ENCODE assay signal across 1 cellular context in the genomic region with DNA sequence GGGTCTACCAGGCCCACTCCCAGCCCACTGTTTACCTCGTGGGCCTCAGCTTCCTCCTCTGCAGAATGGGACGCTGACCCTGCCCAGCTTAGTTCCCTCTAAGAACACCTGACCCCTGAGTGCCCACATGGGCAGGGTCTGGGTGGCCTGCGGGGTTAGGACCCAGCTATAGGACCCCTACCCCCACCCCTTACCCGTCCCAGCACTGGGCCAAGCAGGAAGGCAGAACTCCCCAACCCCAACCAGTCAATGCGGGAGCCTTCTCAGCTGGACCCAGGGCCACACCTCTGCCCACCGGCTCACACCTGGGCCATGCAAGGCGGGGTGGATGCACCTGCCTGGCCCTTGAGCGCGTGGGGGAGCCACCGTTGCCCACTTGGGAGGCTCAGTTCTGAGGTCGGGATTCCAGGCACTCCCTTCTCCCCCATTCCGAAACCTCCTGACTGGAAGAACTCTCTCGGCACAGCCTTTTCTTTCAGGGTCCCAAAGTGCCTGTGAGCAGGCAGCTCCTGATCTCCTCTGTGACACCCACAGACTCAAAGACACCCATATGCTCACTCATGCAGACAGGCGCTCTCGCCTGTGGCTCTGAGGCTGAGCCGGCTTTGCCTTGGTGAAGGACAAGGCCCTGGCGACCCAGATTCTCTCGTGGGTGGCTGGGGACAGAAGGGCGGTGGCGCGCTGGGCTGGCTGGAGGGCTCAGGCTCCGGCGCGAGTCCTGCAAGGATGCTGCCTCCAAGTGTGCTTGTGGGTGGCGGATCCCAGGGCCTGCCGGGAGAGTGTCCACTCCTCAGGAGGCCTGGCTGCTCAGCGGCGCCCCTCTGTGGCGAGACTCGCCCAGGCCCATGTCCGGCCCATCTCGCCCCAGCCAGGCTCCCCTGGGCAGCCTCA.
TF ChIP-seq lines count a peak whose summit lies in the region.

No MANE protein-coding gene starts in this region.

TF ChIP-seq in SK-N-SH, 30 proteins besides CTCF, POLR2A, EP300 and RAD21:
- TF ChIP-seq ELF1 (IDR thresholded peaks at IDR 0.05) (no peak), YY1 (IDR thresholded peaks at IDR 0.05; ENCODE audit: low read depth) (no peak), MEF2A (IDR thresholded peaks at IDR 0.05; ENCODE audit: borderline replicate concordance, low read depth) (no peak), RXRA (IDR thresholded peaks at IDR 0.05; ENCODE audit: borderline replicate concordance, low read depth) (no peak), EZH2phosphoT487 (IDR thresholded peaks at IDR 0.05; ENCODE audit: borderline replicate concordance, low read depth) (no peak), CHD2 (IDR thresholded peaks at IDR 0.05; ENCODE audit: low read length, partially characterized antibody) (no peak), FOXM1 (IDR thresholded peaks at IDR 0.05; ENCODE audit: low read depth) (no peak), PBX3 (IDR thresholded peaks at IDR 0.05) (no peak)
- TF ChIP-seq, protein P1, sequence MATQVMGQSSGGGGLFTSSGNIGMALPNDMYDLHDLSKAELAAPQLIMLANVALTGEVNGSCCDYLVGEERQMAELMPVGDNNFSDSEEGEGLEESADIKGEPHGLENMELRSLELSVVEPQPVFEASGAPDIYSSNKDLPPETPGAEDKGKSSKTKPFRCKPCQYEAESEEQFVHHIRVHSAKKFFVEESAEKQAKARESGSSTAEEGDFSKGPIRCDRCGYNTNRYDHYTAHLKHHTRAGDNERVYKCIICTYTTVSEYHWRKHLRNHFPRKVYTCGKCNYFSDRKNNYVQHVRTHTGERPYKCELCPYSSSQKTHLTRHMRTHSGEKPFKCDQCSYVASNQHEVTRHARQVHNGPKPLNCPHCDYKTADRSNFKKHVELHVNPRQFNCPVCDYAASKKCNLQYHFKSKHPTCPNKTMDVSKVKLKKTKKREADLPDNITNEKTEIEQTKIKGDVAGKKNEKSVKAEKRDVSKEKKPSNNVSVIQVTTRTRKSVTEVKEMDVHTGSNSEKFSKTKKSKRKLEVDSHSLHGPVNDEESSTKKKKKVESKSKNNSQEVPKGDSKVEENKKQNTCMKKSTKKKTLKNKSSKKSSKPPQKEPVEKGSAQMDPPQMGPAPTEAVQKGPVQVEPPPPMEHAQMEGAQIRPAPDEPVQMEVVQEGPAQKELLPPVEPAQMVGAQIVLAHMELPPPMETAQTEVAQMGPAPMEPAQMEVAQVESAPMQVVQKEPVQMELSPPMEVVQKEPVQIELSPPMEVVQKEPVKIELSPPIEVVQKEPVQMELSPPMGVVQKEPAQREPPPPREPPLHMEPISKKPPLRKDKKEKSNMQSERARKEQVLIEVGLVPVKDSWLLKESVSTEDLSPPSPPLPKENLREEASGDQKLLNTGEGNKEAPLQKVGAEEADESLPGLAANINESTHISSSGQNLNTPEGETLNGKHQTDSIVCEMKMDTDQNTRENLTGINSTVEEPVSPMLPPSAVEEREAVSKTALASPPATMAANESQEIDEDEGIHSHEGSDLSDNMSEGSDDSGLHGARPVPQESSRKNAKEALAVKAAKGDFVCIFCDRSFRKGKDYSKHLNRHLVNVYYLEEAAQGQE (IDR thresholded peaks at IDR 0.05; ENCODE audit: low read depth, low read length) = no peak
